In genomic region chr12:124613151-124613585, GRCh38 we compare ENCODE assay signal across 11 cellular contexts. TPM values are rescaled to one million over a fixed set of nuclear protein-coding genes. Genes with fewer than 3 reads are reported as not detected.
DNase-seq lines count a peak whose midpoint lies in the region; ATAC-seq, FAIRE-seq and TF ChIP-seq lines count a peak whose summit lies in the region.
"Had no signal": no experiment of that assay in that cellular context is flagged by ENCODE, and none has a peak within 500 bp of the region (broad histone marks: within the 10 kb centered on the region; RNA-seq: fewer than 3 reads in every experiment).

No MANE protein-coding gene starts in this region.

- H3K27ac ChIP-seq in A673 (ENCODE audit: low read depth, low read length, poor library complexity, severe bottlenecking) (no peak overlapping the region), keratinocyte (ENCODE audit: control insufficient read depth, insufficient read depth, low read length) (no peak overlapping the region)

- intact Hi-C loops in A673 (cut with micrococcal nuclease; ENCODE audit: unreplicated experiment), result no loop called here
- intact Hi-C loops in head of caudate nucleus (cut with DNase I), result no loop called here

- peaks cover 8% of the 10 kb centered on the region for H3K4me1 ChIP-seq in A673 (ENCODE audit: insufficient read depth, low read length, poor library complexity, severe bottlenecking)
- peaks cover 38% of the 10 kb centered on the region for H3K4me1 ChIP-seq in keratinocyte (ENCODE audit: control insufficient read depth, extremely low read depth, insufficient read depth, low read length)

- dilution Hi-C loops in keratinocyte (cut with MboI; ENCODE audit: extremely low pct_ligation_motif_present, low sequenced_read_pairs), result no loop called here

- TF ChIP-seq CTCF in A673 (conservative IDR thresholded peaks at IDR 0.05; ENCODE audit: low read depth, low read length), result no peak
- TF ChIP-seq CTCF in brain (conservative IDR thresholded peaks at IDR 0.05), result no peak
- no peak for TF ChIP-seq CTCF in keratinocyte (optimal IDR thresholded peaks at IDR 0.05 in 1 of 3, IDR thresholded peaks at IDR 0.05 in 1 of 3, conservative IDR thresholded peaks at IDR 0.05 in 1 of 3; ENCODE audit: extremely low read depth in 1 of 3, insufficient read depth in 2 of 3, low read length in 3 of 3)

- BruUV-seq in A673 (replicated peaks; lab: Mats Ljungman, UMichigan), result no TSS peak

- no peaks in the 10 kb centered on the region for H3K36me3 Mint-ChIP-seq in brain
- H3K36me3 Mint-ChIP-seq in activated T-cell treated with anti-CD3 and anti-CD28 coated beads, Interleukin-2, amount 50 U/mL, for 4 hours (ENCODE audit: insufficient read depth), result no peaks in the 10 kb centered on the region

- no peaks in the 10 kb centered on the region for H3K27me3 Mint-ChIP-seq in brain
- H3K27me3 Mint-ChIP-seq in activated T-cell treated with anti-CD3 and anti-CD28 coated beads, Interleukin-2, amount 50 U/mL, for 4 hours (ENCODE audit: low read depth), result peaks cover 3% of the 10 kb centered on the region

- no peaks in the 10 kb centered on the region for H4K20me1 ChIP-seq in keratinocyte (ENCODE audit: control insufficient read depth, extremely low read depth, insufficient read depth, low read length)

- no peaks in the 10 kb centered on the region for H3K36me3 ChIP-seq in A673 (ENCODE audit: insufficient read depth, low read length, poor library complexity, severe bottlenecking)
- H3K36me3 ChIP-seq in MG63, result no peaks in the 10 kb centered on the region
- no peaks in the 10 kb centered on the region for H3K36me3 ChIP-seq in keratinocyte (ENCODE audit: control insufficient read depth in 2 of 2, extremely low read depth in 1 of 2, insufficient read depth in 2 of 2, low read length in 2 of 2)

- H3K27me3 ChIP-seq in A673 (replicated peaks; ENCODE audit: insufficient read depth, low read depth, low read length, poor library complexity), result no peaks in the 10 kb centered on the region
- H3K27me3 ChIP-seq in MG63, result no peaks in the 10 kb centered on the region
- peaks cover 10% of the 10 kb centered on the region for H3K27me3 ChIP-seq in keratinocyte (ENCODE audit: control insufficient read depth, extremely low read depth, insufficient read depth, low read length)

- H3K9me1 ChIP-seq in keratinocyte (ENCODE audit: control insufficient read depth, extremely low read depth, insufficient read depth, low read length), result no peaks in the 10 kb centered on the region

- peaks cover 28% of the 10 kb centered on the region for H3K4me1 Mint-ChIP-seq in brain
- peaks cover 25% of the 10 kb centered on the region for H3K4me1 Mint-ChIP-seq in activated T-cell treated with anti-CD3 and anti-CD28 coated beads, Interleukin-2, amount 50 U/mL, for 4 hours (ENCODE audit: low read depth)

- no peak overlapping the region for H3K4me3 Mint-ChIP-seq in brain
- H3K4me3 Mint-ChIP-seq in activated T-cell treated with anti-CD3 and anti-CD28 coated beads, Interleukin-2, amount 50 U/mL, for 4 hours, result no peak overlapping the region

- H2AFZ ChIP-seq in keratinocyte (ENCODE audit: control insufficient read depth, low read length), result no peak overlapping the region

- H3K9ac ChIP-seq in keratinocyte (ENCODE audit: control insufficient read depth, extremely low read depth, insufficient read depth, low read length), result no peak overlapping the region

- FAIRE-seq in keratinocyte (lab: Jason Lieb, UNC), result peak; percentile 23

- H3K27ac Mint-ChIP-seq in brain, result peak overlapping the region; percentile 32 to 95 (median 60)

- no peak overlapping the region for H3K4me2 ChIP-seq in keratinocyte (ENCODE audit: control insufficient read depth, extremely low read depth, insufficient read depth, low read depth, low read length)

- H3K4me3 ChIP-seq in A673 (ENCODE audit: low read depth, low read length, poor library complexity, severe bottlenecking) (no peak overlapping the region), MG63 (no peak overlapping the region), keratinocyte (ENCODE audit: control insufficient read depth in 2 of 3, extremely low read depth in 1 of 3, insufficient read depth in 2 of 3, low read depth in 1 of 3, low read length in 3 of 3) (no peak overlapping the region)

- DNase-seq in A673 (ENCODE audit: low spot score) (peak; percentile 47), MG63 (peak; percentile 79), keratinocyte (ENCODE audit: low read depth, low spot score) (no peak), head of caudate nucleus (no peak), GOT3 (lab: John Stamatoyannopoulos, UW) (no peak)
- no peak for DNase-seq in activated T-cell treated with anti-CD3 and anti-CD28 coated beads, Interleukin-2, amount 50 U/mL, for 4 hours
- DNase-seq: effector CD8-positive, alpha-beta T cell; GDM1; trophoblast cell had no signal

- H3K9me3 Mint-ChIP-seq in brain, result peaks cover 0 to 23% (median 12%) of the 10 kb centered on the region in 5 experiments
- H3K9me3 Mint-ChIP-seq in activated T-cell treated with anti-CD3 and anti-CD28 coated beads, Interleukin-2, amount 50 U/mL, for 4 hours, result no peaks in the 10 kb centered on the region

- H3K79me2 ChIP-seq in keratinocyte (ENCODE audit: control insufficient read depth, insufficient read depth, low read length), result no peaks in the 10 kb centered on the region

- H3K9me3 ChIP-seq in A673 (ENCODE audit: low read depth, low read length, poor library complexity, severe bottlenecking), result no peaks in the 10 kb centered on the region
- peaks cover 7% of the 10 kb centered on the region; the same call in 1 of the 2 replicates for H3K9me3 ChIP-seq in MG63
- peaks cover 4% of the 10 kb centered on the region for H3K9me3 ChIP-seq in keratinocyte (ENCODE audit: control insufficient read depth, low read depth, low read length)

- ATAC-seq in activated T-cell treated with anti-CD3 and anti-CD28 coated beads, Interleukin-2, amount 50 U/mL, for 4 hours, result no peak
- ATAC-seq in HG03354 (IDR thresholded peaks at IDR 0.05; ENCODE audit: poor library complexity, severe bottlenecking, unreplicated experiment), result no peak

- POLR2A ChIA-PET in A673 (lab: Charles Lee; ENCODE audit: low non-redundant PET), result no interaction called here

- CTCF ChIA-PET in A673 (lab: Charles Lee), result no interaction called here

RNA-seq across cellular contexts. Expression of gene NCOR2, which starts 45.8 kb away (rescaled TPM):
- 227 and 276 TPM in 2 replicates for total RNA-seq in A673 (2021)
- 17.0 and 32.9 TPM in 2 replicates for total RNA-seq in MG63 (2014; rRNA removed; shearing (Covaris generic); ENCODE audit: low replicate concordance)
- polyA plus RNA-seq in brain (ENCODE audit: insufficient read depth, low read depth, low replicate concordance) (78.6 TPM), keratinocyte (4.7 to 10.3 TPM (median 5.0 TPM) in 3 replicates)
- polyA plus RNA-seq in keratinocyte (2011; ENCODE audit: low read depth), result 31.0 TPM
- 6.5 and 20.0 TPM in 2 replicates for polyA plus RNA-seq in keratinocyte (2011; cell fraction: cytosol; rRNA removed)
- 43.3 and 69.5 TPM in 2 replicates for polyA plus RNA-seq in keratinocyte (2011; cell fraction: nucleus; rRNA removed)
- polyA plus RNA-seq in keratinocyte (2012; ENCODE audit: low replicate concordance), result 35.3 and 75.7 TPM in 2 replicates
- polyA minus RNA-seq in keratinocyte, result 19.3 to 59.5 TPM (median 23.6 TPM) in 3 replicates
- 40.7 TPM for polyA minus RNA-seq in keratinocyte (2011; cell fraction: cytosol; rRNA and poly(A)+ RNA removed)
- 50.3 and 64.5 TPM in 2 replicates for polyA minus RNA-seq in keratinocyte (2011; cell fraction: nucleus; rRNA and poly(A)+ RNA removed)
- 100 to 1,000 TPM; 127 to 160 (median 135) TPM for total RNA-seq in activated T-cell treated with anti-CD3 and anti-CD28 coated beads, Interleukin-2, amount 50 U/mL, for 4 hours

Comparison
In these comparisons a context has a peak if more than half of its experiments do, and no peak if none do; other contexts are left out.
1. DNase-seq: peak in A673 (single experiment) and MG63 (single experiment); none in keratinocyte (single experiment), activated T-cell treated with anti-CD3 and anti-CD28 coated beads, Interleukin-2, amount 50 U/mL, for 4 hours (single experiment), head of caudate nucleus (0 of 42) and GOT3 (single experiment).